12 cellular contexts compared by ENCODE assay signal in the genomic region with DNA sequence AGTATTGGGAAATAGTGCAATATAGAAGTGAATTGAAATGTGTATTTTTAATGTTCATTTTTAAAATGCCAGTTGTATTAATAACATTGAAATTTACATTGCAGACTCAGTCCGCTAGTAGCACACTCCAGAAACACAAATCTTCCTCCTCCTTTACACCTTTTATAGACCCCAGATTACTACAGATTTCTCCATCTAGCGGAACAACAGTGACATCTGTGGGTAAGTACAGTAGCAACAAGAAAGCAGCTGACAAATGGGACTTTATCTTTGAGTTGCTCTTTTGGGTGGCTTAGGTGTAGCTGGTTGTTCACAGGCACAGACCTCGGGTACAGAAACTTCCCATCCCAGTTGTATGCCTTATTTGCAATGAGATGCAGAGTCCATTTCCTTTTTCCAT.
DNase-seq lines count a peak whose midpoint lies in the region; ATAC-seq and TF ChIP-seq lines count a peak whose summit lies in the region.
"Had no signal": no experiment of that assay in that cellular context is flagged by ENCODE, and none has a peak within 500 bp of the region (broad histone marks: within the 10 kb centered on the region; RNA-seq: fewer than 3 reads in every experiment).

No MANE protein-coding gene starts in this region.

- H3K27me3 Mint-ChIP-seq in neural crest cell (ENCODE audit: low read depth) = no peaks in the 10 kb centered on the region
- no peaks in the 10 kb centered on the region for H3K27me3 Mint-ChIP-seq in stimulated activated naive CD8-positive, alpha-beta T cell treated with anti-CD3 and anti-CD28 coated beads, Interleukin-15, amount 100 ng/mL, for 72 hours
- H3K27me3 Mint-ChIP-seq: activated CD4-positive, alpha-beta memory T cell treated with anti-CD3 and anti-CD28 coated beads for 36 hours had no signal

- DNase-seq in NCI-H1694 treated with DMSO at 0.1 percent for 48 hours (lab: John Stamatoyannopoulos, UW) (peak; percentile 13), NCI-H1694 (lab: John Stamatoyannopoulos, UW) (no peak), astrocyte of the hippocampus (ENCODE audit: low read depth, low spot score) (peak; percentile 23), neural crest cell (ENCODE audit: low read depth, low spot score) (no peak), substantia nigra (lab: John Stamatoyannopoulos, UW) (no peak)
- no peak for DNase-seq in stimulated activated naive CD8-positive, alpha-beta T cell treated with anti-CD3 and anti-CD28 coated beads, Interleukin-15, amount 100 ng/mL, for 72 hours
- DNase-seq: activated CD4-positive, alpha-beta memory T cell treated with anti-CD3 and anti-CD28 coated beads for 36 hours; anterior cingulate cortex; stimulated activated CD4-positive, alpha-beta T cell treated with anti-CD3 and anti-CD28 coated beads, Interleukin-4, amount 100 ng/mL, for 1 hour had no signal

- peaks cover 24% of the 10 kb centered on the region for H3K36me3 Mint-ChIP-seq in neural crest cell (ENCODE audit: low read depth)

- ATAC-seq in stimulated activated naive CD8-positive, alpha-beta T cell treated with anti-CD3 and anti-CD28 coated beads, Interleukin-15, amount 100 ng/mL, for 72 hours = no peak
- no peak for ATAC-seq in GM18870 (IDR thresholded peaks at IDR 0.05; ENCODE audit: unreplicated experiment)

- no peak overlapping the region for H3K27ac Mint-ChIP-seq in neural crest cell (ENCODE audit: unreplicated experiment)
- H3K27ac Mint-ChIP-seq in stimulated activated naive CD8-positive, alpha-beta T cell treated with anti-CD3 and anti-CD28 coated beads, Interleukin-15, amount 100 ng/mL, for 72 hours = no peak overlapping the region
- H3K27ac Mint-ChIP-seq: activated CD4-positive, alpha-beta memory T cell treated with anti-CD3 and anti-CD28 coated beads for 36 hours had no signal

- peaks cover 2% of the 10 kb centered on the region for H3K4me1 Mint-ChIP-seq in neural crest cell
- no peaks in the 10 kb centered on the region for H3K4me1 Mint-ChIP-seq in stimulated activated naive CD8-positive, alpha-beta T cell treated with anti-CD3 and anti-CD28 coated beads, Interleukin-15, amount 100 ng/mL, for 72 hours

- no peaks in the 10 kb centered on the region for H3K9me3 Mint-ChIP-seq in neural crest cell
- no peaks in the 10 kb centered on the region for H3K9me3 Mint-ChIP-seq in stimulated activated naive CD8-positive, alpha-beta T cell treated with anti-CD3 and anti-CD28 coated beads, Interleukin-15, amount 100 ng/mL, for 72 hours
- H3K9me3 Mint-ChIP-seq: activated CD4-positive, alpha-beta memory T cell treated with anti-CD3 and anti-CD28 coated beads for 36 hours had no signal

- H3K4me3 Mint-ChIP-seq in neural crest cell = no peak overlapping the region
- H3K4me3 Mint-ChIP-seq in stimulated activated naive CD8-positive, alpha-beta T cell treated with anti-CD3 and anti-CD28 coated beads, Interleukin-15, amount 100 ng/mL, for 72 hours = no peak overlapping the region
- H3K4me3 Mint-ChIP-seq: activated CD4-positive, alpha-beta memory T cell treated with anti-CD3 and anti-CD28 coated beads for 36 hours had no signal

- no peak overlapping the region for H3K27ac ChIP-seq in substantia nigra (ENCODE audit: low read depth, low read length, poor library complexity, severe bottlenecking)
- H3K27ac ChIP-seq: tibial nerve had no signal

- TF ChIP-seq RAD21 in Ishikawa (IDR thresholded peaks at IDR 0.05; ENCODE audit: low read depth) = peak; percentile 41; the same call in 1 of the 2 replicates

- TF ChIP-seq EP300 in Ishikawa (IDR thresholded peaks at IDR 0.05; ENCODE audit: borderline replicate concordance) = no peak

- TF ChIP-seq CTCF in neural crest cell (conservative IDR thresholded peaks at IDR 0.05) = peak; percentile 43

TF ChIP-seq in Ishikawa, 13 proteins besides CTCF, POLR2A, EP300 and RAD21:
- TF ChIP-seq FOXM1 (IDR thresholded peaks at IDR 0.05; ENCODE audit: borderline replicate concordance, low read depth) (no peak), TAF1 (IDR thresholded peaks at IDR 0.05; ENCODE audit: low read depth) (no peak), ZBTB7A (IDR thresholded peaks at IDR 0.05; ENCODE audit: low read depth) (no peak), EGR1 (IDR thresholded peaks at IDR 0.05) (no peak), NFIC (IDR thresholded peaks at IDR 0.05) (no peak), TEAD4 (IDR thresholded peaks at IDR 0.05) (no peak), CREB1 (IDR thresholded peaks at IDR 0.05; ENCODE audit: low read depth) (no peak), TCF12 (IDR thresholded peaks at IDR 0.05; ENCODE audit: low read depth) (no peak), YY1 (IDR thresholded peaks at IDR 0.05; ENCODE audit: low read depth) (no peak)
- TF ChIP-seq, protein P1, sequence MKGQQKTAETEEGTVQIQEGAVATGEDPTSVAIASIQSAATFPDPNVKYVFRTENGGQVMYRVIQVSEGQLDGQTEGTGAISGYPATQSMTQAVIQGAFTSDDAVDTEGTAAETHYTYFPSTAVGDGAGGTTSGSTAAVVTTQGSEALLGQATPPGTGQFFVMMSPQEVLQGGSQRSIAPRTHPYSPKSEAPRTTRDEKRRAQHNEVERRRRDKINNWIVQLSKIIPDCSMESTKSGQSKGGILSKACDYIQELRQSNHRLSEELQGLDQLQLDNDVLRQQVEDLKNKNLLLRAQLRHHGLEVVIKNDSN (IDR thresholded peaks at IDR 0.05) = no peak
TF ChIP-seq in Ishikawa: peak in this region for 0.

Comparison
In these comparisons a context has a peak if more than half of its experiments do, and no peak if none do; other contexts are left out.
1. DNase-seq: peak in NCI-H1694 treated with DMSO at 0.1 percent for 48 hours (single experiment) and astrocyte of the hippocampus (single experiment); none in NCI-H1694 (single experiment), neural crest cell (single experiment), substantia nigra (0 of 49) and stimulated activated naive CD8-positive, alpha-beta T cell treated with anti-CD3 and anti-CD28 coated beads, Interleukin-15, amount 100 ng/mL, for 72 hours (0 of 2).